15 cellular contexts compared by ENCODE assay signal in the genomic region with DNA sequence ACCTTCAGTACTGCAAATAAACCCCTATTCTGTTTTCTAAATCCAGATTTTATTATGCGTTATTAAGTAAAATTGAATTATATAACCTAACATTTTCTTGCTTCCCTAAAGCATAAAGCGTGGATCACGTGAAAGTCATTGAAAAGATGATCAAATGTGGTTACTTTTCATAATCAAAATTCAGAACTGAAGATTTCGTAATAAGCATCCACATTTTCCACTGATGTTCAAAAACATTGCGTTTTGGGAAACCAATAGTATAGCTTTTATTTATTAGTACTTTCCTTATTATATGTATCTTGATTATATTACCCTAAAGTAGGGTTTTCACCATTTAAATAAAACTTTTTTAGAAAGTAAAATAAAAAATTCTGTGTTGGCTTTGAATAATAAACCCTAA. TPM values are rescaled to one million over a fixed set of nuclear protein-coding genes. Genes with fewer than 3 reads are reported as not detected.
A peak's percentile ranks its signal among the peaks of the same experiment; 100 is the strongest.
DNase-seq lines count a peak whose midpoint lies in the region; ATAC-seq and TF ChIP-seq lines count a peak whose summit lies in the region.
"Had no signal": no experiment of that assay in that cellular context is flagged by ENCODE, and none has a peak within 500 bp of the region (broad histone marks: within the 10 kb centered on the region; RNA-seq: fewer than 3 reads in every experiment).

No MANE protein-coding gene starts in this region.

- H3K4me3 ChIP-seq in KMS-11 (IDR thresholded peaks at IDR 0.05; ENCODE audit: insufficient read depth, low read depth, low read length): no peak overlapping the region
- no peak overlapping the region for H3K4me3 ChIP-seq in tibial nerve
- H3K4me3 ChIP-seq: ascending aorta had no signal

- no peak for DNase-seq in activated CD4-positive, alpha-beta T cell treated with anti-CD3 and anti-CD28 coated beads, Interleukin-2, amount 10 ng/mL, durations not matched to agents 7 days and 5 days
- DNase-seq in activated CD4-positive, alpha-beta T cell treated with anti-CD3 and anti-CD28 coated beads, Interleukin-2, amount 50 U/mL, for 48 hours: no peak
- DNase-seq in nephron progenitor cell (no peak), tibial nerve (ENCODE audit: low spot score in 2 of 2) (no peak), HUDEP-2 (lab: John Stamatoyannopoulos, UW; ENCODE audit: unreplicated experiment in 76 of 76) (no peak)
- DNase-seq: Calu3, dorsolateral prefrontal cortex, NCI-H2081 treated with DMSO at 0.1 percent for 48 hours, NCI-H82, Right ventricle myocardium superior had no signal

- H3K4me2 ChIP-seq in KMS-11: peak overlapping the region; percentile 90

- peaks cover 48% of the 10 kb centered on the region for H3K4me1 Mint-ChIP-seq in activated CD4-positive, alpha-beta T cell treated with anti-CD3 and anti-CD28 coated beads, Interleukin-2, amount 10 ng/mL, durations not matched to agents 7 days and 5 days
- peaks cover 19% of the 10 kb centered on the region for H3K4me1 Mint-ChIP-seq in activated T-helper 17 cell treated with anti-CD3 and anti-CD28 coated beads, Interleukin-2, amount 50 U/mL, for 72 hours
- H3K4me1 Mint-ChIP-seq in nephron progenitor cell: peaks cover 40% of the 10 kb centered on the region

- TF ChIP-seq EP300 in tibial nerve (IDR thresholded peaks at IDR 0.05): no peak

- no peaks in the 10 kb centered on the region for H3K36me3 ChIP-seq in KMS-11 (ENCODE audit: insufficient read depth)
- H3K36me3 ChIP-seq in tibial nerve: no peaks in the 10 kb centered on the region
- H3K36me3 ChIP-seq: ascending aorta had no signal

- no peaks in the 10 kb centered on the region for H3K9me3 ChIP-seq in tibial nerve
- H3K9me3 ChIP-seq: ascending aorta had no signal

- no peak overlapping the region for H3K27ac Mint-ChIP-seq in activated CD4-positive, alpha-beta T cell treated with anti-CD3 and anti-CD28 coated beads, Interleukin-2, amount 10 ng/mL, durations not matched to agents 7 days and 5 days
- no peak overlapping the region for H3K27ac Mint-ChIP-seq in activated T-helper 17 cell treated with anti-CD3 and anti-CD28 coated beads, Interleukin-2, amount 50 U/mL, for 72 hours
- no peak overlapping the region for H3K27ac Mint-ChIP-seq in nephron progenitor cell

- peaks cover 52% of the 10 kb centered on the region for H3K79me2 ChIP-seq in KMS-11 (ENCODE audit: insufficient read depth, low read depth)

- no peak overlapping the region for H2AFZ ChIP-seq in KMS-11 (ENCODE audit: low read depth)

- H3K27ac ChIP-seq in KMS-11 (no peak overlapping the region), tibial nerve (no peak overlapping the region)
- H3K27ac ChIP-seq: ascending aorta, HL-60 had no signal

- H3K4me1 ChIP-seq in KMS-11 (ENCODE audit: low read depth, poor library complexity, severe bottlenecking) (peaks cover 37% of the 10 kb centered on the region), tibial nerve (peaks cover 0 to 31% (median 12%) of the 10 kb centered on the region in 4 donors)

- H3K27me3 ChIP-seq in KMS-11 (ENCODE audit: insufficient read depth, low read depth): no peaks in the 10 kb centered on the region
- H3K27me3 ChIP-seq in tibial nerve: no peaks in the 10 kb centered on the region
- H3K27me3 ChIP-seq: ascending aorta, dorsolateral prefrontal cortex had no signal

- H3K9ac ChIP-seq in KMS-11: no peak overlapping the region

- H3K4me3 Mint-ChIP-seq in activated CD4-positive, alpha-beta T cell treated with anti-CD3 and anti-CD28 coated beads, Interleukin-2, amount 10 ng/mL, durations not matched to agents 7 days and 5 days: peak overlapping the region; percentile 91
- peak overlapping the region; percentile 95 for H3K4me3 Mint-ChIP-seq in activated T-helper 17 cell treated with anti-CD3 and anti-CD28 coated beads, Interleukin-2, amount 50 U/mL, for 72 hours
- peak overlapping the region; percentile 88 for H3K4me3 Mint-ChIP-seq in nephron progenitor cell

- H3K9me3 Mint-ChIP-seq in activated CD4-positive, alpha-beta T cell treated with anti-CD3 and anti-CD28 coated beads, Interleukin-2, amount 10 ng/mL, durations not matched to agents 7 days and 5 days: no peaks in the 10 kb centered on the region
- H3K9me3 Mint-ChIP-seq in activated T-helper 17 cell treated with anti-CD3 and anti-CD28 coated beads, Interleukin-2, amount 50 U/mL, for 72 hours: no peaks in the 10 kb centered on the region
- H3K9me3 Mint-ChIP-seq in nephron progenitor cell: no peaks in the 10 kb centered on the region

- POLR2A ChIA-PET in activated CD4-positive, alpha-beta T cell treated with anti-CD3 and anti-CD28 coated beads, Interleukin-2, amount 10 ng/mL, durations not matched to agents 7 days and 5 days (lab: Charles Lee): no interaction called here

- CTCF ChIA-PET in activated CD4-positive, alpha-beta T cell treated with anti-CD3 and anti-CD28 coated beads, Interleukin-2, amount 10 ng/mL, durations not matched to agents 7 days and 5 days (lab: Charles Lee): no interaction called here

- H3K36me3 Mint-ChIP-seq in activated CD4-positive, alpha-beta T cell treated with anti-CD3 and anti-CD28 coated beads, Interleukin-2, amount 10 ng/mL, durations not matched to agents 7 days and 5 days (ENCODE audit: low read depth): peaks cover 6% of the 10 kb centered on the region
- H3K36me3 Mint-ChIP-seq in activated T-helper 17 cell treated with anti-CD3 and anti-CD28 coated beads, Interleukin-2, amount 50 U/mL, for 72 hours (ENCODE audit: low read depth): peaks cover 6% of the 10 kb centered on the region
- H3K36me3 Mint-ChIP-seq in nephron progenitor cell (ENCODE audit: low read depth): no peaks in the 10 kb centered on the region

- H3K27me3 Mint-ChIP-seq in activated CD4-positive, alpha-beta T cell treated with anti-CD3 and anti-CD28 coated beads, Interleukin-2, amount 10 ng/mL, durations not matched to agents 7 days and 5 days: no peaks in the 10 kb centered on the region
- H3K27me3 Mint-ChIP-seq in activated T-helper 17 cell treated with anti-CD3 and anti-CD28 coated beads, Interleukin-2, amount 50 U/mL, for 72 hours: no peaks in the 10 kb centered on the region
- no peaks in the 10 kb centered on the region for H3K27me3 Mint-ChIP-seq in nephron progenitor cell (ENCODE audit: low read depth, poor library complexity)

- TF ChIP-seq POLR2A in tibial nerve (IDR thresholded peaks at IDR 0.05): no peak

- ATAC-seq in activated T-helper 17 cell treated with anti-CD3 and anti-CD28 coated beads, Interleukin-2, amount 50 U/mL, for 72 hours (replicated peaks): no peak
- no peak for ATAC-seq in GM19467 (IDR thresholded peaks at IDR 0.05; ENCODE audit: unreplicated experiment)

- no peak for TF ChIP-seq CTCF in KMS-11 (conservative IDR thresholded peaks at IDR 0.05; ENCODE audit: low read depth, low read length)
- no peak for TF ChIP-seq CTCF in nephron progenitor cell (IDR thresholded peaks at IDR 0.05)
- no peak for TF ChIP-seq CTCF in tibial nerve (IDR thresholded peaks at IDR 0.05)

- H4K20me1 ChIP-seq in KMS-11 (ENCODE audit: insufficient read depth): no peaks in the 10 kb centered on the region

- whole genome bisulfite sequencing in tibial nerve, 2 donors: 87 to 93% methylated on average over 5 of the region's 5 CpGs

RNA-seq across cellular contexts. Expression of a gene that starts 1.8 kb away (rescaled TPM):
- total RNA-seq in activated CD4-positive, alpha-beta T cell treated with anti-CD3 and anti-CD28 coated beads, Interleukin-2, amount 10 ng/mL, durations not matched to agents 7 days and 5 days: 10 to 100 TPM; 15.0 to 19.0 TPM
- total RNA-seq in activated T-helper 17 cell treated with anti-CD3 and anti-CD28 coated beads, Interleukin-2, amount 50 U/mL, for 72 hours: 10 to 100 TPM; 10.8 to 16.2 TPM
- 1 to 10 TPM; 6.7 to 8.4 (median 7.5) TPM for total RNA-seq in tibial nerve

RNA-seq across cellular contexts. Expression of a gene that starts 1.9 kb away (rescaled TPM):
- total RNA-seq in activated CD4-positive, alpha-beta T cell treated with anti-CD3 and anti-CD28 coated beads, Interleukin-2, amount 10 ng/mL, durations not matched to agents 7 days and 5 days: 1 to 10 TPM; 2.1 to 2.7 TPM
- total RNA-seq in activated T-helper 17 cell treated with anti-CD3 and anti-CD28 coated beads, Interleukin-2, amount 50 U/mL, for 72 hours: 1 to 10 TPM in 1 of 2 donors, under 1 TPM in 1; 0.97 to 1.1 TPM
- 10 to 100 TPM in 1 of 4 donors, 1 to 10 TPM in 3; 4.8 to 11.8 (median 7.2) TPM for total RNA-seq in tibial nerve
